ENCODE assay signal across 8 cellular contexts in genomic region chr14:23120405-23121251, GRCh38. TPM values are rescaled to one million over a fixed set of nuclear protein-coding genes. Genes with fewer than 3 reads are reported as not detected.
A peak's percentile ranks its signal among the peaks of the same experiment; 100 is the strongest.
DNase-seq lines count a peak whose midpoint lies in the region; ATAC-seq and TF ChIP-seq lines count a peak whose summit lies in the region.

No MANE protein-coding gene starts in this region.

- ATAC-seq in GM19035 (IDR thresholded peaks at IDR 0.05; ENCODE audit: unreplicated experiment) (peak; percentile 78), HG03460 (IDR thresholded peaks at IDR 0.05; ENCODE audit: unreplicated experiment) (peak; percentile 81)
- peak; percentile 93 for ATAC-seq in activated CD4-positive, alpha-beta T cell treated with anti-CD3 and anti-CD28 coated beads for 36 hours

- no peak overlapping the region for H3K4me3 Mint-ChIP-seq in activated CD4-positive, alpha-beta T cell treated with anti-CD3 and anti-CD28 coated beads for 36 hours

- peak overlapping the region; percentile 68 for H3K27ac Mint-ChIP-seq in activated CD4-positive, alpha-beta T cell treated with anti-CD3 and anti-CD28 coated beads for 36 hours

- POLR2A ChIA-PET in activated CD4-positive, alpha-beta T cell treated with anti-CD3 and anti-CD28 coated beads for 36 hours (lab: Charles Lee), result interaction anchor here (0.6 to 3.0 kb wide), 7 partner anchors 26 to 175 kb away, joined by 3 to 20 read pairs (median 4); partner anchors contain the start of genes ACIN1 and C14orf119

- TF ChIP-seq CTCF in AG09309 (IDR thresholded peaks at IDR 0.05; ENCODE audit: control insufficient read depth, insufficient read depth, low read depth, low read length, missing control alignments), result peak; percentile 100

- DNase-seq in AG09309 (ENCODE audit: low read depth), result peak; percentile 37
- DNase-seq in NCI-H524 treated with DMSO at 0.1 percent for 48 hours (lab: John Stamatoyannopoulos, UW), result peak; percentile 61
- peak; percentile 91 for DNase-seq in activated CD4-positive, alpha-beta T cell treated with anti-CD3 and anti-CD28 coated beads for 36 hours
- DNase-seq in cerebellar cortex (ENCODE audit: low spot score), result peak; percentile 91
- DNase-seq in kidney tubule cell (ENCODE audit: low spot score), result peak; percentile 88
- peak; percentile 85 for DNase-seq in stimulated activated CD4-positive, alpha-beta T cell treated with anti-CD3 and anti-CD28 coated beads, Interleukin-1b, Interleukin-23, amount 100 ng/mL, for 48 hours

- H3K27me3 Mint-ChIP-seq in activated CD4-positive, alpha-beta T cell treated with anti-CD3 and anti-CD28 coated beads for 36 hours, result no peaks in the 10 kb centered on the region

- H3K4me3 ChIP-seq in AG09309 (ENCODE audit: control insufficient read depth, low read depth, low read length), result no peak overlapping the region

- no peaks in the 10 kb centered on the region for H3K36me3 Mint-ChIP-seq in activated CD4-positive, alpha-beta T cell treated with anti-CD3 and anti-CD28 coated beads for 36 hours (ENCODE audit: low read depth)

- intact Hi-C loops in activated CD4-positive, alpha-beta T cell treated with anti-CD3 and anti-CD28 coated beads for 36 hours (cut with DNase I, micrococcal nuclease), result loop anchor here (1.0 to 2.0 kb wide), 8 partner anchors 25 to 260 kb away; partner anchors contain the start of genes ACIN1 (in 1 of the 2), C14orf119 (in 1 of the 2) and RNF212B (in 1 of the 2)

- peaks cover 47% of the 10 kb centered on the region for H3K4me1 Mint-ChIP-seq in activated CD4-positive, alpha-beta T cell treated with anti-CD3 and anti-CD28 coated beads for 36 hours

- H3K9me3 Mint-ChIP-seq in activated CD4-positive, alpha-beta T cell treated with anti-CD3 and anti-CD28 coated beads for 36 hours (ENCODE audit: low read depth), result no peaks in the 10 kb centered on the region

- CTCF ChIA-PET in activated CD4-positive, alpha-beta T cell treated with anti-CD3 and anti-CD28 coated beads for 36 hours (lab: Charles Lee), result interaction anchor here (0.6 to 10.7 kb wide), 61 partner anchors 9 to 1745 kb away, joined by 3 to 276 read pairs (median 5); partner anchors contain the start of genes ACIN1, C14orf119, HOMEZ and LRP10

RNA-seq across cellular contexts. Expression of gene CEBPE, which starts 1.6 kb away (rescaled TPM):
- under 1 TPM; 0.19 to 0.34 TPM for total RNA-seq in activated CD4-positive, alpha-beta T cell treated with anti-CD3 and anti-CD28 coated beads for 36 hours

RNA-seq across cellular contexts. Expression of gene CIROP, which starts 15.8 kb away (rescaled TPM):
- total RNA-seq in activated CD4-positive, alpha-beta T cell treated with anti-CD3 and anti-CD28 coated beads for 36 hours, result not detected

RNA-seq across cellular contexts. Expression of gene C14orf119, which starts 25.3 kb away (rescaled TPM):
- 10 to 100 TPM; 43.8 to 51.5 TPM for total RNA-seq in activated CD4-positive, alpha-beta T cell treated with anti-CD3 and anti-CD28 coated beads for 36 hours

RNA-seq across cellular contexts. Expression of gene ACIN1, which starts 25.7 kb away (rescaled TPM):
- 100 to 1,000 TPM; 160 to 215 TPM for total RNA-seq in activated CD4-positive, alpha-beta T cell treated with anti-CD3 and anti-CD28 coated beads for 36 hours

Comparison
In these comparisons a context has a peak if more than half of its experiments do, and no peak if none do; other contexts are left out.
1. DNase-seq: peak in every context shown above with its lines; median percentile 91 in activated CD4-positive, alpha-beta T cell treated with anti-CD3 and anti-CD28 coated beads for 36 hours; 91 in cerebellar cortex; 88 in kidney tubule cell; 85 in stimulated activated CD4-positive, alpha-beta T cell treated with anti-CD3 and anti-CD28 coated beads, Interleukin-1b, Interleukin-23, amount 100 ng/mL, for 48 hours; 61 in NCI-H524 treated with DMSO at 0.1 percent for 48 hours; 37 in AG09309.